9 cellular contexts compared by ENCODE assay signal in the genomic region with DNA sequence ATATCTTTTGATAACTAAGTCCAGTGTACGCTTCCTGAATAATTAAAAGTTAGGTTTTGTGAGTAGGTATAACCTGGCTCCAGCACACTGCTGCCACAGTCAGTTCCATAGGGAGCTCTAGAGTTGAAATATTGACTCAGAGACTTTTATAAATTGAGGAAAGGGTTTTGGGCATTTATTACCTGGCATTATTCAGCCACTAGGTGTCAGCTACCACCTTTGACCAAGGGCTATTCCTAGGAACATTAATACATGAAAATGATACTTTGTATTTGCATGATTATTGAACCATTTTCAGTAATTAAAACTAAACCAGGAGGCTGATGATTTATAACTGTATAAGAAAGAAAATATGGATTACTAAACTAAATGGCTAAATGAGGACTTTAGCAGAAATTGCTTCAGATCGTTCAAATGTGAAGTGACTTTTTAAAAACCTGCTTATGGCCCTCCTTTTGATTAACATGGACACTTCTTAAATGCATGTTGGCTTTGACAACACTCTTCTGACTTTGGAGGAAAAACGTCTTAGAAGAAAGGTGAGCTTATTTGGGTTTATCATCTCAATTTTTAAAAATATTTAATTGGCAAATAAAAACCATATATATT.
DNase-seq lines count a peak whose midpoint lies in the region; ATAC-seq and TF ChIP-seq lines count a peak whose summit lies in the region.
"Had no signal": no experiment of that assay in that cellular context is flagged by ENCODE, and none has a peak within 500 bp of the region (broad histone marks: within the 10 kb centered on the region; RNA-seq: fewer than 3 reads in every experiment).

No MANE protein-coding gene starts in this region.

- no peak for TF ChIP-seq POLR2A in lower leg skin (IDR thresholded peaks at IDR 0.05)

- no peaks in the 10 kb centered on the region for H3K36me3 Mint-ChIP-seq in activated CD4-positive, alpha-beta memory T cell treated with anti-CD3 and anti-CD28 coated beads, Interleukin-2, amount 10 ng/mL, durations not matched to agents 7 days and 5 days (ENCODE audit: low read depth)

- H3K27me3 ChIP-seq in DND-41 (ENCODE audit: insufficient read depth, low read length, poor library complexity) (no peaks in the 10 kb centered on the region), OCI-LY3 (ENCODE audit: low read depth, low read length) (peaks cover 14% of the 10 kb centered on the region; the same call in 1 of the 2 replicates)

- no peaks in the 10 kb centered on the region for H3K9me3 Mint-ChIP-seq in activated CD4-positive, alpha-beta memory T cell treated with anti-CD3 and anti-CD28 coated beads, Interleukin-2, amount 10 ng/mL, durations not matched to agents 7 days and 5 days
- H3K9me3 Mint-ChIP-seq: stimulated activated naive CD8-positive, alpha-beta T cell treated with anti-CD3 and anti-CD28 coated beads, Interleukin-15, Interleukin-2, amounts not matched to agents 100 ng/mL and 50 ng/mL, for 24 hours had no signal

- no peak overlapping the region for H2AFZ ChIP-seq in DND-41 (ENCODE audit: low read depth, low read length)
- no peak overlapping the region for H2AFZ ChIP-seq in OCI-LY3 (ENCODE audit: low read depth, low read length)

- H3K27me3 Mint-ChIP-seq in activated CD4-positive, alpha-beta memory T cell treated with anti-CD3 and anti-CD28 coated beads, Interleukin-2, amount 10 ng/mL, durations not matched to agents 7 days and 5 days, result no peaks in the 10 kb centered on the region

- H3K4me2 ChIP-seq in DND-41 (ENCODE audit: insufficient read depth, low read length) (no peak overlapping the region), OCI-LY3 (ENCODE audit: low read length) (peak overlapping the region; percentile 70)

- H3K27ac ChIP-seq in DND-41 (ENCODE audit: low read length), result no peak overlapping the region
- no peak overlapping the region for H3K27ac ChIP-seq in OCI-LY3 (ENCODE audit: low read length)

- H3K4me1 Mint-ChIP-seq in activated CD4-positive, alpha-beta memory T cell treated with anti-CD3 and anti-CD28 coated beads, Interleukin-2, amount 10 ng/mL, durations not matched to agents 7 days and 5 days, result no peaks in the 10 kb centered on the region

- no peak for DNase-seq in DND-41
- DNase-seq in HCEC 1CT, result peak; percentile 21
- DNase-seq in iPS-NIHi11 (ENCODE audit: low spot score), result peak; percentile 18
- DNase-seq in lower leg skin (ENCODE audit: low spot score in 2 of 2), result no peak
- no peak for DNase-seq in GF-D8 (lab: John Stamatoyannopoulos, UW)
- no peak for DNase-seq in activated CD4-positive, alpha-beta memory T cell treated with anti-CD3 and anti-CD28 coated beads, Interleukin-2, amount 10 ng/mL, durations not matched to agents 7 days and 5 days
- DNase-seq in T-helper 2 cell, result no peak

- H3K4me1 ChIP-seq in DND-41 (ENCODE audit: insufficient read depth, low read length), result no peaks in the 10 kb centered on the region
- H3K4me1 ChIP-seq in OCI-LY3 (ENCODE audit: low read length), result peaks cover 23% of the 10 kb centered on the region

- H4K20me1 ChIP-seq in DND-41 (ENCODE audit: insufficient read depth, low read length) (no peaks in the 10 kb centered on the region), OCI-LY3 (ENCODE audit: insufficient read depth, low read length) (no peaks in the 10 kb centered on the region)

- 72% methylated on average over 3 of the region's 3 CpGs for WGBS in lower leg skin, 2 donors

- CTCF ChIA-PET in activated CD4-positive, alpha-beta memory T cell treated with anti-CD3 and anti-CD28 coated beads, Interleukin-2, amount 10 ng/mL, durations not matched to agents 7 days and 5 days (lab: Charles Lee), result no interaction called here

- no peak overlapping the region for H3K27ac Mint-ChIP-seq in activated CD4-positive, alpha-beta memory T cell treated with anti-CD3 and anti-CD28 coated beads, Interleukin-2, amount 10 ng/mL, durations not matched to agents 7 days and 5 days
- H3K27ac Mint-ChIP-seq: stimulated activated naive CD8-positive, alpha-beta T cell treated with anti-CD3 and anti-CD28 coated beads, Interleukin-15, Interleukin-2, amounts not matched to agents 100 ng/mL and 50 ng/mL, for 24 hours had no signal

- ATAC-seq in DND-41 (ENCODE audit: insufficient read depth, low read depth), result no peak

- no peaks in the 10 kb centered on the region for H3K36me3 ChIP-seq in DND-41 (ENCODE audit: insufficient read depth, low read length)
- no peaks in the 10 kb centered on the region for H3K36me3 ChIP-seq in OCI-LY3 (replicated peaks; ENCODE audit: low read depth, low read length)

- POLR2A ChIA-PET in activated CD4-positive, alpha-beta memory T cell treated with anti-CD3 and anti-CD28 coated beads, Interleukin-2, amount 10 ng/mL, durations not matched to agents 7 days and 5 days (lab: Charles Lee), result no interaction called here

- H3K79me2 ChIP-seq in DND-41 (ENCODE audit: insufficient read depth, low read length) (no peaks in the 10 kb centered on the region), OCI-LY3 (ENCODE audit: low read length) (no peaks in the 10 kb centered on the region)

- H3K9ac ChIP-seq in DND-41 (ENCODE audit: low read depth, low read length) (no peak overlapping the region), OCI-LY3 (ENCODE audit: low read length) (no peak overlapping the region)

- H3K4me3 ChIP-seq in DND-41 (ENCODE audit: low read depth in 1 of 2, low read length in 2 of 2), result no peak overlapping the region
- peak overlapping the region; percentile 25; the same call in 1 of the 2 replicates for H3K4me3 ChIP-seq in OCI-LY3 (ENCODE audit: low read length)
- no peak overlapping the region for H3K4me3 ChIP-seq in lower leg skin (ENCODE audit: low read depth, poor library complexity, severe bottlenecking)

- intact Hi-C loops in lower leg skin (cut with DNase I; ENCODE audit: low total_unique reads), result no loop called here

- TF ChIP-seq CTCF in DND-41 (IDR thresholded peaks at IDR 0.05; ENCODE audit: borderline replicate concordance, extremely low read depth, low read length, poor library complexity, severe bottlenecking) (peak; percentile 38), OCI-LY3 (IDR thresholded peaks at IDR 0.05; ENCODE audit: low read depth, low read length) (peak; percentile 85), lower leg skin (IDR thresholded peaks at IDR 0.05) (no peak)

- no peak overlapping the region for H3K4me3 Mint-ChIP-seq in activated CD4-positive, alpha-beta memory T cell treated with anti-CD3 and anti-CD28 coated beads, Interleukin-2, amount 10 ng/mL, durations not matched to agents 7 days and 5 days
- H3K4me3 Mint-ChIP-seq: stimulated activated naive CD8-positive, alpha-beta T cell treated with anti-CD3 and anti-CD28 coated beads, Interleukin-15, Interleukin-2, amounts not matched to agents 100 ng/mL and 50 ng/mL, for 24 hours had no signal

- H3K9me3 ChIP-seq in DND-41 (ENCODE audit: insufficient read depth, low read length, severe bottlenecking) (no peaks in the 10 kb centered on the region), OCI-LY3 (ENCODE audit: insufficient read depth, low read length) (no peaks in the 10 kb centered on the region)

Comparison
In these comparisons a context has a peak if more than half of its experiments do, and no peak if none do; other contexts are left out.
1. DNase-seq: peak in HCEC 1CT (single experiment) and iPS-NIHi11 (single experiment); none in DND-41 (single experiment), lower leg skin (0 of 2), GF-D8 (single experiment), activated CD4-positive, alpha-beta memory T cell treated with anti-CD3 and anti-CD28 coated beads, Interleukin-2, amount 10 ng/mL, durations not matched to agents 7 days and 5 days (single experiment) and T-helper 2 cell (0 of 5).
2. CTCF ChIP-seq: peak in DND-41 (single experiment) and OCI-LY3 (single experiment); none in lower leg skin (0 of 3).